In the genomic region with DNA sequence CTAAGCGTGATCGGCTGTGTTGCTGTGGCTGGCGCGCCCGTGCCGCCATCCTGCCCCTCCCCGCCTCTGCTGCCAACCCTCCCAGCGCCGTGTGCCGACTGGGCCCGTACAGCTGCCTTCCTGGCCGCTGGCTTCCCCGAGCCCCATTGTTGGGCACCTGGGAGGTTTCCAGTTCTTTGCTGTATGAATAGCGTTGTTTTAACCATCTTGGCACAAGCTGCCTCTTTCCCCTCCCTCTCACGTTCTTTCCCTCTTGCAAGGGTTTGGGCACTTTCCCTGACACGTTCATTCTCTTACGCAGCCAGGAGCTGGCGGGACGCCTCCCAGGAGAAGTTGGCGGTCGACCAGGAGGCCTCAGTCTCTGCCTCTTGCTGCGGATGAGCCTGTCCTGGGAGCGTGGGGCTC, we compare ENCODE assay signal across 8 cellular contexts. TPM values are rescaled to one million over a fixed set of nuclear protein-coding genes. Genes with fewer than 3 reads are reported as not detected.
DNase-seq lines count a peak whose midpoint lies in the region; ATAC-seq and TF ChIP-seq lines count a peak whose summit lies in the region.
"Had no signal": no experiment of that assay in that cellular context is flagged by ENCODE, and none has a peak within 500 bp of the region (broad histone marks: within the 10 kb centered on the region; RNA-seq: fewer than 3 reads in every experiment).

No MANE protein-coding gene starts in this region.

- dilution Hi-C loops in mammary epithelial cell (cut with HindIII; ENCODE audit: low sequenced_read_pairs): no loop called here

- H3K27ac Mint-ChIP-seq in effector memory CD8-positive, alpha-beta T cell: no peak overlapping the region
- H3K27ac Mint-ChIP-seq: activated CD4-positive, alpha-beta T cell treated with anti-CD3 and anti-CD28 coated beads, Interleukin-2, amount 10 ng/mL, durations not matched to agents 24 days and 14 days had no signal

- H3K79me2 ChIP-seq in mammary epithelial cell (ENCODE audit: insufficient read depth, low read length): no peaks in the 10 kb centered on the region

- no peak overlapping the region for H3K4me3 Mint-ChIP-seq in effector memory CD8-positive, alpha-beta T cell
- H3K4me3 Mint-ChIP-seq: activated CD4-positive, alpha-beta T cell treated with anti-CD3 and anti-CD28 coated beads, Interleukin-2, amount 10 ng/mL, durations not matched to agents 24 days and 14 days had no signal

- in situ Hi-C loops in mammary epithelial cell (cut with MboI; ENCODE audit: low sequenced_read_pairs in 2 of 2): no loop called here

- BruUV-seq in mammary epithelial cell (replicated peaks; lab: Mats Ljungman, UMichigan): no TSS peak

- H3K9me3 ChIP-seq in mammary epithelial cell (replicated peaks; ENCODE audit: insufficient read depth, low read length) (no peaks in the 10 kb centered on the region), tibial nerve (no peaks in the 10 kb centered on the region)

- no peaks in the 10 kb centered on the region for H3K9me3 Mint-ChIP-seq in effector memory CD8-positive, alpha-beta T cell
- H3K9me3 Mint-ChIP-seq: activated CD4-positive, alpha-beta T cell treated with anti-CD3 and anti-CD28 coated beads, Interleukin-2, amount 10 ng/mL, durations not matched to agents 24 days and 14 days had no signal

- no peak overlapping the region for H3K9ac ChIP-seq in mammary epithelial cell (ENCODE audit: insufficient read depth, low read length)

- H3K4me2 ChIP-seq in mammary epithelial cell (ENCODE audit: insufficient read depth, low read depth, low read length): peak overlapping the region; percentile 37

- peak; percentile 73 for ATAC-seq in left colon
- ATAC-seq in effector memory CD8-positive, alpha-beta T cell (replicated peaks): no peak
- ATAC-seq in GM19023 (IDR thresholded peaks at IDR 0.05; ENCODE audit: unreplicated experiment): no peak

- 2% methylated on average over 15 of the region's 23 CpGs for WGBS in mammary epithelial cell (ENCODE audit: low coverage, missing lambda C conversion rate)
- 30 to 31% methylated on average over 21 of the region's 23 CpGs for WGBS in tibial nerve, 2 donors

- H3K4me1 ChIP-seq in mammary epithelial cell (ENCODE audit: insufficient read depth, low read length) (peaks cover 7% of the 10 kb centered on the region), tibial nerve (peaks cover 0 to 16% (median 13%) of the 10 kb centered on the region in 4 donors)

- no peak overlapping the region for H3K27ac ChIP-seq in mammary epithelial cell (ENCODE audit: insufficient read depth, low read depth, low read length)
- peak overlapping the region in 3 of 4 donors; percentile 8 to 69 (median 15) for H3K27ac ChIP-seq in tibial nerve

- TF ChIP-seq CTCF in LNCaP clone FGC (IDR thresholded peaks at IDR 0.05; ENCODE audit: control insufficient read depth, extremely low read depth, insufficient read depth) (no peak), mammary epithelial cell (conservative IDR thresholded peaks at IDR 0.05 in 1 of 2, IDR thresholded peaks at IDR 0.05 in 1 of 2; ENCODE audit: extremely low read depth in 1 of 2, insufficient read depth in 1 of 2, low read depth in 1 of 2, low read length in 2 of 2) (no peak), tibial nerve (IDR thresholded peaks at IDR 0.05) (no peak)

- intact Hi-C loops in mammary epithelial cell (cut with micrococcal nuclease): no loop called here
- intact Hi-C loops in left colon (cut with DNase I, micrococcal nuclease): no loop called here

- peak; percentile 98 for DNase-seq in LNCaP clone FGC (ENCODE audit: low read depth)
- DNase-seq in mammary epithelial cell: peak; percentile 53
- peak; percentile 52 to 70 for DNase-seq in left colon
- peak; percentile 40 to 49 for DNase-seq in tibial nerve (ENCODE audit: low spot score in 2 of 2)
- no peak for DNase-seq in effector memory CD8-positive, alpha-beta T cell
- DNase-seq in kidney tubule cell (ENCODE audit: low spot score): no peak
- DNase-seq: activated CD4-positive, alpha-beta T cell treated with anti-CD3 and anti-CD28 coated beads, Interleukin-2, amount 10 ng/mL, durations not matched to agents 24 days and 14 days had no signal

- H3K4me3 ChIP-seq in LNCaP clone FGC (ENCODE audit: low read depth, low read length) (no peak overlapping the region), mammary epithelial cell (replicated peaks in 1 of 3; ENCODE audit: insufficient read depth in 1 of 3, low read depth in 2 of 3, low read length in 3 of 3) (no peak overlapping the region), tibial nerve (no peak overlapping the region)

- H3K36me3 ChIP-seq in mammary epithelial cell (ENCODE audit: insufficient read depth, low read length) (no peaks in the 10 kb centered on the region), tibial nerve (no peaks in the 10 kb centered on the region)

- TF ChIP-seq POLR2A in tibial nerve (IDR thresholded peaks at IDR 0.05): no peak

- peaks cover 0 to 2% of the 10 kb centered on the region in 2 donors for H3K4me1 Mint-ChIP-seq in effector memory CD8-positive, alpha-beta T cell (ENCODE audit: low read depth in 2 of 2)
- H3K4me1 Mint-ChIP-seq: activated CD4-positive, alpha-beta T cell treated with anti-CD3 and anti-CD28 coated beads, Interleukin-2, amount 10 ng/mL, durations not matched to agents 24 days and 14 days had no signal

- H3K27me3 ChIP-seq in mammary epithelial cell (ENCODE audit: insufficient read depth, low read length) (no peaks in the 10 kb centered on the region), tibial nerve (no peaks in the 10 kb centered on the region)

- peaks cover 12 to 16% of the 10 kb centered on the region in 2 donors for H3K27me3 Mint-ChIP-seq in effector memory CD8-positive, alpha-beta T cell
- H3K27me3 Mint-ChIP-seq: activated CD4-positive, alpha-beta T cell treated with anti-CD3 and anti-CD28 coated beads, Interleukin-2, amount 10 ng/mL, durations not matched to agents 24 days and 14 days had no signal

- TF ChIP-seq EP300 in tibial nerve (IDR thresholded peaks at IDR 0.05): peak; percentile 38 to 88

- H4K20me1 ChIP-seq in mammary epithelial cell (ENCODE audit: insufficient read depth, low read length): no peaks in the 10 kb centered on the region

- peak overlapping the region; percentile 56 for H2AFZ ChIP-seq in mammary epithelial cell (ENCODE audit: low read depth, low read length)

- no peaks in the 10 kb centered on the region for H3K36me3 Mint-ChIP-seq in effector memory CD8-positive, alpha-beta T cell (ENCODE audit: insufficient read depth)

- CTCF ChIA-PET in mammary epithelial cell (lab: Charles Lee; ENCODE audit: low non-redundant PET): no interaction called here

RNA-seq across cellular contexts. Expression of a gene that starts 43.1 kb away (rescaled TPM):
- total RNA-seq in mammary epithelial cell (10 to 100 TPM; 31.0 to 39.2 TPM), left colon (10 to 100 TPM; 68.3 to 88.9 TPM), tibial nerve (10 to 100 TPM; 53.5 to 61.5 (median 56.5) TPM)
- polyA plus RNA-seq in mammary epithelial cell: 25.2 TPM
- 28.5 TPM for polyA minus RNA-seq in mammary epithelial cell

Comparison
In these comparisons a context has a peak if more than half of its experiments do, and no peak if none do; other contexts are left out.
1. DNase-seq: peak in LNCaP clone FGC (single experiment), mammary epithelial cell (single experiment), left colon (2 of 2) and tibial nerve (2 of 2); none in effector memory CD8-positive, alpha-beta T cell (0 of 3) and kidney tubule cell (single experiment).